ENCODE assay signal across 14 cellular contexts in the genomic region with DNA sequence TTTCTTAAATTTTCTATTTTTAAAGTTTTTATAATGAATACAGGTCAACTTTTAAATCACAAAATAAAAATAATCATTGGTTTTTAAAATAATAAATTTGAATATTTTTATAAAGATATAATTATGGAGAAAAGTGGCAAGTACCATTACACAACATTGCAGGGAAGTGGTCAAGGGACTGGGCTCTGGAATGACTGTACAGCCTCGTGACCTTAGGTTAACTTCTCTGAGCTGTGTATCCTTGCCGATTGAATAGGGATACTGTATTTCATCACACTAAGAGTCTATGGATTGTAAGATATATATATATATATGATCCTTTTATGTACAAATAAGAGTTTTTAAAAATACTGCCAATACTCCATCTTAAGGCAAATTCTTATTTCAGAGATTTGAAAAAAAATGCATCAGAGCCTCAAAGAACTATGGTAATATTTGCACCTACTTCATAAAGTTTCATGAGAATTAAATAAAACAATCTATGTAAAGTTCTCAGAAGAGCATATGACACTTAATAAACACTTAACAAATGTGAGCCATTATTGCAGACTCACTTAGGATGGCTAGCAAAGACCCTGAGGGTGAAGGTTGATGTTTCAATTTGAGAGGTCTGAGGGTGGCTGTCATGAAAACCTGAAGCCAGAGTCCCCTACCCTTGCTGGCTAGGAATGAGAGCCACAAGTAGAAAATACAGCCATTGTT.
DNase-seq lines count a peak whose midpoint lies in the region; ATAC-seq and TF ChIP-seq lines count a peak whose summit lies in the region.
"Had no signal": no experiment of that assay in that cellular context is flagged by ENCODE, and none has a peak within 500 bp of the region (broad histone marks: within the 10 kb centered on the region; RNA-seq: fewer than 3 reads in every experiment).

No MANE protein-coding gene starts in this region.

- H3K27ac Mint-ChIP-seq in neural crest cell (ENCODE audit: unreplicated experiment), result peak overlapping the region; percentile 93
- H3K27ac Mint-ChIP-seq: activated naive CD8-positive, alpha-beta T cell treated with anti-CD3 and anti-CD28 coated beads, Interleukin-2, amount 50 U/mL, for 24 hours had no signal

- DNase-seq in neural crest cell (ENCODE audit: low read depth, low spot score) (no peak), kidney tubule cell (ENCODE audit: low spot score) (no peak), iPS-NIHi7 (ENCODE audit: extremely low spot score) (no peak)
- DNase-seq in stimulated activated naive CD4-positive, alpha-beta T cell (lab: John Stamatoyannopoulos, UW), result no peak
- DNase-seq in central memory CD4-positive, alpha-beta T cell, result no peak
- DNase-seq: activated naive CD8-positive, alpha-beta T cell treated with anti-CD3 and anti-CD28 coated beads, Interleukin-2, amount 50 U/mL, for 24 hours; H7; NCI-H1105; Peyer's patch; stimulated activated CD4-positive, alpha-beta T cell treated with anti-CD3 and anti-CD28 coated beads, Interleukin-2, amount 100 ng/mL, for 24 hours; tibial artery had no signal

- H3K9me3 Mint-ChIP-seq in neural crest cell, result peaks cover 7% of the 10 kb centered on the region
- H3K9me3 Mint-ChIP-seq: activated naive CD8-positive, alpha-beta T cell treated with anti-CD3 and anti-CD28 coated beads, Interleukin-2, amount 50 U/mL, for 24 hours had no signal

- no peaks in the 10 kb centered on the region for H3K27me3 Mint-ChIP-seq in neural crest cell (ENCODE audit: low read depth)
- H3K27me3 Mint-ChIP-seq: activated naive CD8-positive, alpha-beta T cell treated with anti-CD3 and anti-CD28 coated beads, Interleukin-2, amount 50 U/mL, for 24 hours had no signal

- peaks cover 11% of the 10 kb centered on the region for H3K36me3 Mint-ChIP-seq in neural crest cell (ENCODE audit: low read depth)

- no peak overlapping the region for H3K4me3 Mint-ChIP-seq in neural crest cell
- H3K4me3 Mint-ChIP-seq: activated naive CD8-positive, alpha-beta T cell treated with anti-CD3 and anti-CD28 coated beads, Interleukin-2, amount 50 U/mL, for 24 hours had no signal

- ATAC-seq in GM18909 (IDR thresholded peaks at IDR 0.05; ENCODE audit: poor library complexity, unreplicated experiment), result peak; percentile 72
- ATAC-seq in HG02571 (IDR thresholded peaks at IDR 0.05; ENCODE audit: unreplicated experiment), result peak; percentile 29
- peak; percentile 21 for ATAC-seq in HG03469 (IDR thresholded peaks at IDR 0.05; ENCODE audit: unreplicated experiment)
- ATAC-seq: activated naive CD8-positive, alpha-beta T cell treated with anti-CD3 and anti-CD28 coated beads, Interleukin-2, amount 50 U/mL, for 24 hours had no signal

- no peak for TF ChIP-seq CTCF in neural crest cell (conservative IDR thresholded peaks at IDR 0.05)

- peaks cover 27% of the 10 kb centered on the region for H3K4me1 Mint-ChIP-seq in neural crest cell
- H3K4me1 Mint-ChIP-seq: activated naive CD8-positive, alpha-beta T cell treated with anti-CD3 and anti-CD28 coated beads, Interleukin-2, amount 50 U/mL, for 24 hours had no signal

Comparison
In these comparisons a context has a peak if more than half of its experiments do, and no peak if none do; other contexts are left out.
1. ATAC-seq: peak in every context shown above with its lines; median percentile 72 in GM18909; 29 in HG02571; 21 in HG03469.